ENCODE assay signal across 1 cellular context in genomic region chr16:79401782-79402181, GRCh38.
TF ChIP-seq lines count a peak whose summit lies in the region.

No MANE protein-coding gene starts in this region.

TF ChIP-seq in K562, 482 proteins besides CTCF, POLR2A, EP300 and RAD21:
- TF ChIP-seq ESRRA (IDR thresholded peaks at IDR 0.05; ENCODE audit: borderline replicate concordance, low read depth) (peak; percentile 91), HMG20A (CRISPR knock-in tag; conservative IDR thresholded peaks at IDR 0.05) (no peak), ETV6 (IDR thresholded peaks at IDR 0.05; ENCODE audit: borderline replicate concordance in 1 of 2, low read depth in 2 of 2, low read length in 1 of 2) (no peak), ETV6 (CRISPR knock-in tag; IDR thresholded peaks at IDR 0.05; ENCODE audit: borderline replicate concordance) (no peak), PRPF4 (IDR thresholded peaks at IDR 0.05; ENCODE audit: insufficient read depth, low read depth, low read length, poor library complexity, severe bottlenecking) (no peak), HMBOX1 (IDR thresholded peaks at IDR 0.05) (no peak), KAT8 (IDR thresholded peaks at IDR 0.05; ENCODE audit: low read depth) (no peak), BCOR (IDR thresholded peaks at IDR 0.05) (0 out of 2 replicates have a peak, but pooled peaks have one; percentile 8), RBM25 (IDR thresholded peaks at IDR 0.05; ENCODE audit: low read depth, low read length, severe bottlenecking) (peak; percentile 42), POLR2H (tag; IDR thresholded peaks at IDR 0.05; ENCODE audit: low read depth) (no peak), FOXA1 (IDR thresholded peaks at IDR 0.05; ENCODE audit: borderline replicate concordance) (no peak), PRDM10 (IDR thresholded peaks at IDR 0.05; ENCODE audit: partially characterized antibody) (no peak), ZBTB7A (IDR thresholded peaks at IDR 0.05; ENCODE audit: borderline replicate concordance, control insufficient read depth, low read depth, low read length) (no peak), EGR1 (conservative IDR thresholded peaks at IDR 0.05) (no peak), CBX5 (IDR thresholded peaks at IDR 0.05; ENCODE audit: borderline replicate concordance, low read depth) (no peak), HDAC8 (tag; IDR thresholded peaks at IDR 0.05) (no peak), ZBTB43 (CRISPR knock-in tag; IDR thresholded peaks at IDR 0.05) (no peak), RERE (CRISPR knock-in tag; IDR thresholded peaks at IDR 0.05; ENCODE audit: borderline replicate concordance) (no peak), NCOA2 (IDR thresholded peaks at IDR 0.05; ENCODE audit: partially characterized antibody in 2 of 2) (no peak)
TF ChIP-seq in K562: peak in this region for 3.
